In genomic region chr18:55585050-55585449, GRCh38 we compare ENCODE assay signal across 10 cellular contexts. TPM values are rescaled to one million over a fixed set of nuclear protein-coding genes. Genes with fewer than 3 reads are reported as not detected.
DNase-seq lines count a peak whose midpoint lies in the region; ATAC-seq and TF ChIP-seq lines count a peak whose summit lies in the region.
"Had no signal": no experiment of that assay in that cellular context is flagged by ENCODE, and none has a peak within 500 bp of the region (broad histone marks: within the 10 kb centered on the region; RNA-seq: fewer than 3 reads in every experiment).

No MANE protein-coding gene starts in this region.

- H3F3A ChIP-seq in SK-N-SH (replicated peaks; ENCODE audit: insufficient read depth), result peaks cover 17% of the 10 kb centered on the region

- intact Hi-C loops in transverse colon (cut with DNase I; ENCODE audit: low total_unique reads), result loop anchor here (5.0 to 10.0 kb wide), 3 partner anchors 110 to 360 kb away; no protein-coding TSS in a partner anchor
- intact Hi-C loops in activated CD4-positive, alpha-beta T cell treated with anti-CD3 and anti-CD28 coated beads for 36 hours (cut with DNase I, micrococcal nuclease), result loop anchor here (5.0 to 10.0 kb wide), 5 partner anchors 98 to 1850 kb away; partner anchors contain the start of gene ONECUT2 (in 1 of the 2)

- 15% methylated on average over 2 of the region's 2 CpGs for WGBS in SK-N-SH (ENCODE audit: low lambda C conversion rate)
- 27 to 50% methylated on average over 2 of the region's 2 CpGs for WGBS in transverse colon (ENCODE audit: low coverage in 1 of 2), 2 donors

- no peaks in the 10 kb centered on the region for H4K20me1 ChIP-seq in SK-N-SH (ENCODE audit: insufficient read depth)

- in situ Hi-C loops in transverse colon (cut with MboI; ENCODE audit: low pct_ligation_motif_present in 1 of 4, low pct_unique_long_range_greater_than_20kb in 1 of 4, low sequenced_read_pairs in 3 of 4), result loop anchor here in 3 of 4 donors (10.0 to 25.0 kb wide), 5 partner anchors 170 to 348 kb away; no protein-coding TSS in a partner anchor

- CTCF ChIA-PET in SK-N-SH (lab: Yijun Ruan, JAX), result interaction anchor here (0.7 to 1.3 kb wide), 4 partner anchors 56 to 351 kb away, joined by 3 to 4 read pairs (median 3); no protein-coding TSS in a partner anchor
- CTCF ChIA-PET in activated CD4-positive, alpha-beta T cell treated with anti-CD3 and anti-CD28 coated beads for 36 hours (lab: Charles Lee), result interaction anchor here (0.6 to 0.7 kb wide), 2 partner anchors 175 to 822 kb away, joined by 3 read pairs; no protein-coding TSS in a partner anchor

- H3K9me2 ChIP-seq in SK-N-SH, result no peaks in the 10 kb centered on the region

- H3K4me2 ChIP-seq in SK-N-SH, result peak overlapping the region; percentile 80

- H3K9ac ChIP-seq in SK-N-SH (peak overlapping the region; percentile 73; the same call in 1 of the 2 replicates), endocrine pancreas (ENCODE audit: control insufficient read depth, insufficient read depth, low read length) (no peak overlapping the region)

- H3K9me3 ChIP-seq in SK-N-SH (no peaks in the 10 kb centered on the region), endocrine pancreas (ENCODE audit: control insufficient read depth, low read length) (no peaks in the 10 kb centered on the region), transverse colon (no peaks in the 10 kb centered on the region)

- H3K79me2 ChIP-seq in SK-N-SH (ENCODE audit: insufficient read depth), result peaks cover 89% of the 10 kb centered on the region

- no peaks in the 10 kb centered on the region for H3K27me3 Mint-ChIP-seq in naive B cell
- H3K27me3 Mint-ChIP-seq in activated CD4-positive, alpha-beta T cell treated with anti-CD3 and anti-CD28 coated beads for 36 hours, result peaks cover 35% of the 10 kb centered on the region

- no peak for ATAC-seq in SK-N-SH treated with all-trans-retinoic acid at 6 μM for 48 hours
- ATAC-seq in naive B cell (ENCODE audit: low read depth in 2 of 2), result no peak
- ATAC-seq in activated CD4-positive, alpha-beta T cell treated with anti-CD3 and anti-CD28 coated beads for 36 hours, result no peak

- TF ChIP-seq RAD21 in SK-N-SH (IDR thresholded peaks at IDR 0.05; ENCODE audit: low read length), result no peak

- H3K27me3 ChIP-seq in SK-N-SH (ENCODE audit: insufficient read depth) (no peaks in the 10 kb centered on the region), endocrine pancreas (ENCODE audit: control insufficient read depth, insufficient read depth, low read length) (no peaks in the 10 kb centered on the region), transverse colon (peaks cover 31% of the 10 kb centered on the region)

- TF ChIP-seq POLR2A in transverse colon (IDR thresholded peaks at IDR 0.05), result no peak

- peaks cover 0 to 30% of the 10 kb centered on the region in 2 experiments; a peak in 3 of 4 replicates for H3K4me1 ChIP-seq in SK-N-SH (ENCODE audit: control insufficient read depth in 1 of 2, insufficient read depth in 2 of 2, low read depth in 1 of 2, low read length in 1 of 2)
- peaks cover 19% of the 10 kb centered on the region for H3K4me1 ChIP-seq in endocrine pancreas (ENCODE audit: control insufficient read depth, insufficient read depth, low read length)
- peaks cover 0 to 33% (median 5%) of the 10 kb centered on the region in 4 donors for H3K4me1 ChIP-seq in transverse colon

- peaks cover 0 to 8% of the 10 kb centered on the region in 2 donors for H3K36me3 Mint-ChIP-seq in naive B cell
- H3K36me3 Mint-ChIP-seq in activated CD4-positive, alpha-beta T cell treated with anti-CD3 and anti-CD28 coated beads for 36 hours (ENCODE audit: low read depth), result no peaks in the 10 kb centered on the region

- peak overlapping the region; percentile 84 to 98 (median 98) for H3K4me3 Mint-ChIP-seq in naive B cell
- no peak overlapping the region for H3K4me3 Mint-ChIP-seq in activated CD4-positive, alpha-beta T cell treated with anti-CD3 and anti-CD28 coated beads for 36 hours

- H3K36me3 ChIP-seq in SK-N-SH (replicated peaks in 1 of 2; ENCODE audit: control insufficient read depth in 1 of 2, insufficient read depth in 2 of 2, low read length in 1 of 2), result peaks cover 22 to 26% of the 10 kb centered on the region in 2 experiments
- no peaks in the 10 kb centered on the region for H3K36me3 ChIP-seq in endocrine pancreas (ENCODE audit: control insufficient read depth, insufficient read depth, low read length)
- no peaks in the 10 kb centered on the region for H3K36me3 ChIP-seq in transverse colon

- peak overlapping the region; percentile 27; the same call in 1 of the 2 replicates for H2AFZ ChIP-seq in SK-N-SH (ENCODE audit: low read depth)

- POLR2A ChIA-PET in SK-N-SH (lab: Yijun Ruan, JAX), result no interaction called here
- POLR2A ChIA-PET in activated CD4-positive, alpha-beta T cell treated with anti-CD3 and anti-CD28 coated beads for 36 hours (lab: Charles Lee), result no interaction called here

- H3K4me3 ChIP-seq in SK-N-SH (ENCODE audit: low read depth in 2 of 2, low read length in 1 of 2) (peak overlapping the region; percentile 59 to 67), endocrine pancreas (ENCODE audit: control insufficient read depth, insufficient read depth, low read length) (peak overlapping the region; percentile 81), transverse colon (peak overlapping the region in 1 of 4 donors; percentile 68)

- TF ChIP-seq EP300 in SK-N-SH (IDR thresholded peaks at IDR 0.05; ENCODE audit: borderline replicate concordance in 1 of 2, low read depth in 1 of 2, low read length in 1 of 2) (no peak), transverse colon (IDR thresholded peaks at IDR 0.05; ENCODE audit: low read depth) (no peak)

- DNase-seq in SK-N-SH, result no peak
- no peak for DNase-seq in naive B cell
- DNase-seq in transverse colon, result no peak
- DNase-seq in DMS53 (lab: John Stamatoyannopoulos, UW), result no peak
- no peak for DNase-seq in activated CD4-positive, alpha-beta T cell treated with anti-CD3 and anti-CD28 coated beads for 36 hours
- no peak for DNase-seq in RKO (ENCODE audit: low spot score)
- DNase-seq: 8988T; activated effector memory CD4-positive, alpha-beta T cell treated with anti-CD3 and anti-CD28 coated beads, Interleukin-2, amount 50 U/mL, for 16 hours had no signal

- H3K4me1 Mint-ChIP-seq in naive B cell, result peaks cover 30 to 34% (median 30%) of the 10 kb centered on the region in 3 donors
- peaks cover 30% of the 10 kb centered on the region for H3K4me1 Mint-ChIP-seq in activated CD4-positive, alpha-beta T cell treated with anti-CD3 and anti-CD28 coated beads for 36 hours

- H3K9me3 Mint-ChIP-seq in naive B cell, result no peaks in the 10 kb centered on the region
- no peaks in the 10 kb centered on the region for H3K9me3 Mint-ChIP-seq in activated CD4-positive, alpha-beta T cell treated with anti-CD3 and anti-CD28 coated beads for 36 hours (ENCODE audit: low read depth)

- H3K27ac ChIP-seq in SK-N-SH (ENCODE audit: low read depth in 2 of 2, low read length in 1 of 2), result peak overlapping the region; percentile 75 to 98
- H3K27ac ChIP-seq in transverse colon, result peak overlapping the region; percentile 83 to 92 (median 88)

- peak overlapping the region in 4 of 6 donors; percentile 6 to 93 (median 31) for H3K27ac Mint-ChIP-seq in naive B cell
- H3K27ac Mint-ChIP-seq in activated CD4-positive, alpha-beta T cell treated with anti-CD3 and anti-CD28 coated beads for 36 hours, result no peak overlapping the region

- TF ChIP-seq CTCF in SK-N-SH (IDR thresholded peaks at IDR 0.05) (no peak), transverse colon (IDR thresholded peaks at IDR 0.05) (no peak)

TF ChIP-seq in SK-N-SH treated with all-trans-retinoic acid at 6 μM for 48 hours, 23 proteins besides CTCF, POLR2A, EP300 and RAD21:
- TF ChIP-seq CSDC2 (CRISPR knock-in tag; IDR thresholded peaks at IDR 0.05) (no peak), ZFP3 (CRISPR knock-in tag; IDR thresholded peaks at IDR 0.05) (no peak), ZNF70 (CRISPR knock-in tag; IDR thresholded peaks at IDR 0.05) (no peak), ZFP30 (CRISPR knock-in tag; IDR thresholded peaks at IDR 0.05) (no peak)

RNA-seq across cellular contexts. Expression of gene TCF4, which starts 2.9 kb away (rescaled TPM):
- polyA plus RNA-seq in SK-N-SH (2012; rRNA removed) (39.1 and 45.8 TPM in 2 replicates), naive B cell (ENCODE audit: low read depth in 6 of 6) (100 to 1,000 TPM; 199 to 274 (median 217) TPM)
- 30.3 and 43.7 TPM in 2 replicates for polyA plus RNA-seq in SK-N-SH (2012; cell fraction: cytosol; rRNA removed)
- polyA plus RNA-seq in SK-N-SH (2012; cell fraction: nucleus; rRNA removed), result 43.4 and 51.6 TPM in 2 replicates
- total RNA-seq in transverse colon, result 10 to 100 TPM; 30.3 to 51.1 (median 40.1) TPM
- 1 to 10 TPM in 1 of 2 experiments, under 1 TPM in 1; 0.69 to 1.9 TPM for total RNA-seq in activated CD4-positive, alpha-beta T cell treated with anti-CD3 and anti-CD28 coated beads for 36 hours

Comparison
In these comparisons a context has a peak if more than half of its experiments do, and no peak if none do; other contexts are left out.
1. RNA of gene TCF4, which starts 2.9 kb away (total RNA-seq): 30.3 to 51.1 TPM in transverse colon; 0.69 to 1.9 TPM in activated CD4-positive, alpha-beta T cell treated with anti-CD3 and anti-CD28 coated beads for 36 hours; every median in the first group is over 10 times any median in the second.